In genomic region chr15:62112616-62113593, GRCh38 we compare ENCODE assay signal across 10 cellular contexts. TPM values are rescaled to one million over a fixed set of nuclear protein-coding genes. Genes with fewer than 3 reads are reported as not detected.
DNase-seq lines count a peak whose midpoint lies in the region; ATAC-seq and TF ChIP-seq lines count a peak whose summit lies in the region.
"Had no signal": no experiment of that assay in that cellular context is flagged by ENCODE, and none has a peak within 500 bp of the region (broad histone marks: within the 10 kb centered on the region; RNA-seq: fewer than 3 reads in every experiment).

No MANE protein-coding gene starts in this region.

- no peak overlapping the region for H3K4ac ChIP-seq in neuronal stem cell (ENCODE audit: low read length)

- WGBS in neuronal stem cell (ENCODE audit: extremely low coverage in 2 of 2, insufficient read length in 2 of 2, insufficient replicate concordance in 1 of 2), 2 donors = no CpG with 5 or more reads among the region's 11 CpGs

- H3K9ac ChIP-seq in adipocyte (ENCODE audit: low read length) (no peak overlapping the region), neural progenitor cell (no peak overlapping the region), neuronal stem cell (ENCODE audit: low read depth, low read length, poor library complexity) (no peak overlapping the region)

- no peak overlapping the region for H2AFZ ChIP-seq in neural progenitor cell (replicated peaks)
- no peak overlapping the region for H2AFZ ChIP-seq in neuronal stem cell (ENCODE audit: low read length)

- H3K27ac Mint-ChIP-seq in stimulated activated naive CD8-positive, alpha-beta T cell treated with anti-CD3 and anti-CD28 coated beads, Interleukin-15, amount 100 ng/mL, for 72 hours = peak overlapping the region; percentile 3 to 4
- H3K27ac Mint-ChIP-seq in neural progenitor cell (no peak overlapping the region), glutamatergic neuron (ENCODE audit: unreplicated experiment) (no peak overlapping the region)
- H3K27ac Mint-ChIP-seq: WTC11 had no signal

- H3K4me3 ChIP-seq in adipocyte (ENCODE audit: low read length) = no peak overlapping the region
- H3K4me3 ChIP-seq in neural progenitor cell = no peak overlapping the region
- H3K4me3 ChIP-seq in neuronal stem cell (ENCODE audit: low read length in 2 of 2) = no peak overlapping the region

- no peaks in the 10 kb centered on the region for H3K9me3 ChIP-seq in adipocyte (ENCODE audit: control insufficient read depth, low read length)
- H3K9me3 ChIP-seq in neural progenitor cell (ENCODE audit: low read depth) = no peaks in the 10 kb centered on the region
- H3K9me3 ChIP-seq in neuronal stem cell (replicated peaks in 1 of 2; ENCODE audit: control insufficient read depth in 2 of 2, insufficient read depth in 1 of 2, low read depth in 1 of 2, low read length in 2 of 2) = no peaks in the 10 kb centered on the region

- H3K14ac ChIP-seq in neuronal stem cell (ENCODE audit: low read length) = no peak overlapping the region

- H4K8ac ChIP-seq in neuronal stem cell (ENCODE audit: low read depth, low read length) = no peak overlapping the region

- no peak overlapping the region for H3K4me3 Mint-ChIP-seq in stimulated activated naive CD8-positive, alpha-beta T cell treated with anti-CD3 and anti-CD28 coated beads, Interleukin-15, amount 100 ng/mL, for 72 hours
- H3K4me3 Mint-ChIP-seq in neural progenitor cell = no peak overlapping the region
- no peak overlapping the region for H3K4me3 Mint-ChIP-seq in glutamatergic neuron (ENCODE audit: unreplicated experiment)
- H3K4me3 Mint-ChIP-seq: WTC11 had no signal

- no peak overlapping the region for H2BK5ac ChIP-seq in neuronal stem cell (ENCODE audit: low read length)

- H3K27me3 ChIP-seq in adipocyte (replicated peaks; ENCODE audit: control insufficient read depth, insufficient read depth, low read length) (no peaks in the 10 kb centered on the region), neural progenitor cell (no peaks in the 10 kb centered on the region), neuronal stem cell (ENCODE audit: control insufficient read depth in 3 of 3, insufficient read depth in 3 of 3, low read depth in 1 of 3, low read length in 3 of 3) (peaks cover 0 to 6% (median 0%) of the 10 kb centered on the region in 3 experiments)

- no peak overlapping the region for H3K4me2 ChIP-seq in neural progenitor cell
- no peak overlapping the region for H3K4me2 ChIP-seq in neuronal stem cell (ENCODE audit: insufficient read depth, low read length, poor library complexity, severe bottlenecking)

- H3K23ac ChIP-seq in neuronal stem cell (ENCODE audit: low read depth, low read length, poor library complexity) = no peak overlapping the region

- peaks cover 14% of the 10 kb centered on the region for H3K27me3 Mint-ChIP-seq in stimulated activated naive CD8-positive, alpha-beta T cell treated with anti-CD3 and anti-CD28 coated beads, Interleukin-15, amount 100 ng/mL, for 72 hours
- peaks cover 3% of the 10 kb centered on the region for H3K27me3 Mint-ChIP-seq in neural progenitor cell (ENCODE audit: insufficient read depth, low read depth)
- H3K27me3 Mint-ChIP-seq in glutamatergic neuron (ENCODE audit: unreplicated experiment) = peaks cover 11% of the 10 kb centered on the region

- H3K4me1 ChIP-seq in adipocyte (ENCODE audit: control insufficient read depth, insufficient read depth, low read length) (peaks cover 48% of the 10 kb centered on the region), neural progenitor cell (no peaks in the 10 kb centered on the region), neuronal stem cell (ENCODE audit: control insufficient read depth in 2 of 2, insufficient read depth in 1 of 2, low read depth in 1 of 2, low read length in 2 of 2) (no peaks in the 10 kb centered on the region)

- no peak overlapping the region for H4K91ac ChIP-seq in neuronal stem cell (ENCODE audit: low read depth, low read length, poor library complexity)

- peak; percentile 93 for DNase-seq in HPDE6-E6E7 (ENCODE audit: extremely low spot score)
- DNase-seq in adipocyte (ENCODE audit: low read depth) = peak; percentile 71
- DNase-seq in hepatic stellate cell (ENCODE audit: low spot score) = peak; percentile 61
- DNase-seq in stimulated activated naive CD8-positive, alpha-beta T cell treated with anti-CD3 and anti-CD28 coated beads, Interleukin-15, amount 100 ng/mL, for 72 hours = no peak
- DNase-seq in neural progenitor cell (ENCODE audit: low spot score) = no peak
- DNase-seq in glutamatergic neuron = no peak
- no peak for DNase-seq in neuronal stem cell (ENCODE audit: low spot score)
- DNase-seq: central memory CD4-positive, alpha-beta T cell; NCI-H1092 treated with DMSO at 0.1 percent for 48 hours had no signal

- no peak overlapping the region for H3K18ac ChIP-seq in neuronal stem cell (ENCODE audit: low read length)

- H3K36me3 Mint-ChIP-seq in neural progenitor cell = no peaks in the 10 kb centered on the region
- H3K36me3 Mint-ChIP-seq in glutamatergic neuron (ENCODE audit: unreplicated experiment) = peaks cover 12% of the 10 kb centered on the region
- H3K36me3 Mint-ChIP-seq: WTC11 had no signal

- H3K9me3 Mint-ChIP-seq in stimulated activated naive CD8-positive, alpha-beta T cell treated with anti-CD3 and anti-CD28 coated beads, Interleukin-15, amount 100 ng/mL, for 72 hours = no peaks in the 10 kb centered on the region
- H3K9me3 Mint-ChIP-seq in neural progenitor cell = no peaks in the 10 kb centered on the region
- peaks cover 18% of the 10 kb centered on the region for H3K9me3 Mint-ChIP-seq in glutamatergic neuron (ENCODE audit: unreplicated experiment)
- H3K9me3 Mint-ChIP-seq: WTC11 had no signal

- peaks cover 19% of the 10 kb centered on the region for H3K4me1 Mint-ChIP-seq in stimulated activated naive CD8-positive, alpha-beta T cell treated with anti-CD3 and anti-CD28 coated beads, Interleukin-15, amount 100 ng/mL, for 72 hours
- H3K4me1 Mint-ChIP-seq in neural progenitor cell = peaks cover 2% of the 10 kb centered on the region
- peaks cover 22% of the 10 kb centered on the region for H3K4me1 Mint-ChIP-seq in glutamatergic neuron (ENCODE audit: low read depth, unreplicated experiment)
- H3K4me1 Mint-ChIP-seq: WTC11 had no signal

- H3K27ac ChIP-seq in neural progenitor cell (no peak overlapping the region), neuronal stem cell (replicated peaks; ENCODE audit: low read length) (no peak overlapping the region)

- H2BK15ac ChIP-seq in neuronal stem cell (ENCODE audit: low read length) = no peak overlapping the region

- no peak overlapping the region for H2BK12ac ChIP-seq in neuronal stem cell (ENCODE audit: low read length)

- no peaks in the 10 kb centered on the region for H3F3A ChIP-seq in neural progenitor cell (ENCODE audit: low read depth)

- H2AK5ac ChIP-seq in neuronal stem cell (ENCODE audit: low read depth, low read length) = no peak overlapping the region

- no peaks in the 10 kb centered on the region for H3K79me1 ChIP-seq in neuronal stem cell (ENCODE audit: low read depth, low read length)

- H3K36me3 ChIP-seq in adipocyte (ENCODE audit: control insufficient read depth, insufficient read depth, low read length, severe bottlenecking) (no peaks in the 10 kb centered on the region), neural progenitor cell (no peaks in the 10 kb centered on the region), neuronal stem cell (replicated peaks in 1 of 2; ENCODE audit: control insufficient read depth in 2 of 2, insufficient read depth in 2 of 2, low read length in 2 of 2) (no peaks in the 10 kb centered on the region)

- ATAC-seq in stimulated activated naive CD8-positive, alpha-beta T cell treated with anti-CD3 and anti-CD28 coated beads, Interleukin-15, amount 100 ng/mL, for 72 hours = no peak
- ATAC-seq: WTC11 had no signal

- H3K79me2 ChIP-seq in neural progenitor cell (ENCODE audit: low read depth) = no peaks in the 10 kb centered on the region

- no peak for TF ChIP-seq CTCF in neural progenitor cell (IDR thresholded peaks at IDR 0.05)
- no peak for TF ChIP-seq CTCF in glutamatergic neuron (IDR thresholded peaks at IDR 0.05; ENCODE audit: partially characterized antibody, unreplicated experiment)

- H2BK120ac ChIP-seq in neuronal stem cell (ENCODE audit: low read depth, low read length) = no peak overlapping the region

- no peaks in the 10 kb centered on the region for H4K20me1 ChIP-seq in neural progenitor cell (ENCODE audit: low read depth)

RNA-seq across cellular contexts. Expression of gene C2CD4A, which starts 46.1 kb away (rescaled TPM):
- total RNA-seq in neural progenitor cell (ENCODE audit: low replicate concordance) (not detected in 2 replicates), glutamatergic neuron (ENCODE audit: unreplicated experiment) (0.20 TPM)
- not detected for polyA plus RNA-seq in neuronal stem cell (2013, experiment 1 of 2)
- polyA plus RNA-seq in neuronal stem cell (2013, experiment 2 of 2) = not detected

RNA-seq across cellular contexts. Expression of gene C2CD4B, which starts 52.2 kb away (rescaled TPM):
- total RNA-seq in neural progenitor cell (ENCODE audit: low replicate concordance) (0.43 TPM in 1 of 2 replicates, not detected in the other), glutamatergic neuron (ENCODE audit: unreplicated experiment) (not detected)
- polyA plus RNA-seq in neuronal stem cell (2013, experiment 1 of 2) = 0.03 TPM
- 0.01 TPM for polyA plus RNA-seq in neuronal stem cell (2013, experiment 2 of 2)

RNA-seq across cellular contexts. Expression of gene VPS13C, which starts 52.7 kb away (rescaled TPM):
- total RNA-seq in neural progenitor cell (ENCODE audit: low replicate concordance) (31.9 and 51.6 TPM in 2 replicates), glutamatergic neuron (ENCODE audit: unreplicated experiment) (93.8 TPM)
- polyA plus RNA-seq in neuronal stem cell (2013, experiment 1 of 2) = 11.5 TPM
- polyA plus RNA-seq in neuronal stem cell (2013, experiment 2 of 2) = 11.7 TPM

Comparison
In these comparisons a context has a peak if more than half of its experiments do, and no peak if none do; other contexts are left out.
1. DNase-seq: peak in HPDE6-E6E7 (single experiment), adipocyte (single experiment) and hepatic stellate cell (single experiment); none in stimulated activated naive CD8-positive, alpha-beta T cell treated with anti-CD3 and anti-CD28 coated beads, Interleukin-15, amount 100 ng/mL, for 72 hours (0 of 2), neural progenitor cell (single experiment), glutamatergic neuron (single experiment) and neuronal stem cell (single experiment).
2. H3K27ac Mint-ChIP-seq: peak in stimulated activated naive CD8-positive, alpha-beta T cell treated with anti-CD3 and anti-CD28 coated beads, Interleukin-15, amount 100 ng/mL, for 72 hours (2 of 2); none in neural progenitor cell (single experiment) and glutamatergic neuron (single experiment).